In the genomic region with DNA sequence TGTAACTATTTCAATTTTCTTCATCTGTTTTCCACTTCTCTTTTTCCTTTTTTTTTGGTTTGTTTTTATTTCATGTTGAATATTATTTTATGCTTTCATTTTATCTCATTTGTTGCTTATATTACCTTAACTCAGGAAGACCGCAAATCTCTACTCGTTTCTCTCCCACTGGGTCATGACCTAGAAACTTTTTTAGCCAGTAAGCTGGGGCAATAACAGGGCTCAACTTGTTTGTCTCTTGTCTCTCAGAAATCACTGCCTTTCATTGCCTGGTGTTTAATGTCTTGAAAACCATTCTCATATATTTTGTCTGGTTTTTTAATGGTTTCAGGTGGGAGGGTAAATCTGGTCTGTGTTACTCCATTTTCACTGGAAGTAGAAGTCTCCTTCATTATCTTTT, we compare ENCODE assay signal across 23 cellular contexts.
"Had no signal": no experiment of that assay in that cellular context is flagged by ENCODE, and none has a peak within 500 bp of the region (broad histone marks: within the 10 kb centered on the region; RNA-seq: fewer than 3 reads in every experiment).

No MANE protein-coding gene starts in this region.

- H3K4me3 ChIP-seq: K562, SJSA1, SK-N-MC had no signal

- H3K27me3 Mint-ChIP-seq: IgD-negative memory B cell had no signal

- H3K4me2 ChIP-seq: KMS-11 had no signal

- H3K9me3 ChIP-seq: SJSA1 had no signal

- DNase-seq: Kasumi-1, MM.1S, NCI-H1092 treated with DMSO at 0.1 percent for 48 hours, NCI-H1436, NCI-H187, NCI-H2029, NCI-H2081 treated with DMSO at 0.1 percent for 48 hours, NCI-H2171, NCI-H226, NCI-H446, NCI-H510A, NCI-H524 treated with DMSO at 0.1 percent for 48 hours, NCI-H69, NCI-H774, Right ventricle myocardium superior, RPMI8226, SIG-M5 had no signal

- ATAC-seq: K562 had no signal

- H3K9ac ChIP-seq: KMS-11 had no signal

- H3K27ac ChIP-seq: HL-60, KMS-11, SJSA1, SK-N-MC had no signal

- H3K4me3 Mint-ChIP-seq: IgD-negative memory B cell had no signal

- H3K27me3 ChIP-seq: SJSA1 had no signal

- H3K36me3 ChIP-seq: SJSA1 had no signal
